ENCODE assay signal across 15 cellular contexts in the genomic region with DNA sequence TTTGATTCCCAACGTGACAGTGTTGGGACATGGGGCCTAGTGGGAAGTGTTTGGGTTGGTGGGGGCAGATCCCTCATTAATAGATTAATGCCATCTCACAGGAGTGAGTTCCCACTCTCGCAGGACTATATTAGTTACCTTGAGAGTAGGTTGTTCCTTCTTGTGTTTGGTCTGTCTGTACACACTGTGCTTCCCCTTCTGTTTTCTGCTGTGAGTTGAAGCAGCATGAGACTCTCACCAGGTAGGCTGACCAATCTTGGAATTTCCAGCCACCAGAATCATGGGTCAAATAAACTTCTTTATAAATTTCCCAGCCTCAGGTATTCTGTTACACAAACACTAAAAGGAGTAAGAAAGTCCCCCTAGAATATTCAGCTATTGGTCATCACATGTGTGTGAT.
DNase-seq lines count a peak whose midpoint lies in the region; ATAC-seq and TF ChIP-seq lines count a peak whose summit lies in the region.
"Had no signal": no experiment of that assay in that cellular context is flagged by ENCODE, and none has a peak within 500 bp of the region (broad histone marks: within the 10 kb centered on the region; RNA-seq: fewer than 3 reads in every experiment).

No MANE protein-coding gene starts in this region.

- H3K9me3 ChIP-seq in cardiac muscle cell (ENCODE audit: low read depth) (no peaks in the 10 kb centered on the region), OCI-LY1 (ENCODE audit: low read length) (no peaks in the 10 kb centered on the region), mesenchymal stem cell (ENCODE audit: control insufficient read depth, low read length) (no peaks in the 10 kb centered on the region), thyroid gland (no peaks in the 10 kb centered on the region), body of pancreas (no peaks in the 10 kb centered on the region)

- H3K18ac ChIP-seq in mesenchymal stem cell (ENCODE audit: low read depth in 1 of 2, low read length in 2 of 2): no peak overlapping the region

- H2BK12ac ChIP-seq in mesenchymal stem cell (ENCODE audit: low read length in 2 of 2): no peak overlapping the region

- ATAC-seq in Right ventricle myocardium superior (ENCODE audit: poor library complexity) (no peak), body of pancreas (no peak)
- peak; percentile 25 for ATAC-seq in stimulated activated memory B cell treated with anti-CD40 and anti-IgM and Interleukin-4, amounts not matched to agents 10 μg/mL and 1 μg/mL and 100 μg/mL, for 72 hours

- intact Hi-C loops in Right ventricle myocardium superior (cut with DNase I): no loop called here
- intact Hi-C loops in thyroid gland (cut with DNase I): no loop called here
- intact Hi-C loops in body of pancreas (cut with DNase I): no loop called here

- no peak overlapping the region for H2AFZ ChIP-seq in OCI-LY1 (ENCODE audit: low read length)
- no peak overlapping the region for H2AFZ ChIP-seq in mesenchymal stem cell (ENCODE audit: low read depth, low read length)

- H4K91ac ChIP-seq in mesenchymal stem cell (ENCODE audit: low read length): no peak overlapping the region

- no peak overlapping the region for H3K23ac ChIP-seq in mesenchymal stem cell (ENCODE audit: low read length in 2 of 2)

- no peak overlapping the region for H3K4me2 ChIP-seq in OCI-LY1 (ENCODE audit: low read length)
- H3K4me2 ChIP-seq in mesenchymal stem cell (ENCODE audit: low read length, poor library complexity, severe bottlenecking): no peak overlapping the region

- H3K27me3 ChIP-seq in cardiac muscle cell: no peaks in the 10 kb centered on the region
- no peaks in the 10 kb centered on the region for H3K27me3 ChIP-seq in OCI-LY1 (ENCODE audit: insufficient read depth, low read length)
- H3K27me3 ChIP-seq in mesenchymal stem cell (ENCODE audit: control insufficient read depth in 1 of 2, insufficient read depth in 1 of 2, low read length in 2 of 2): no peaks in the 10 kb centered on the region
- H3K27me3 ChIP-seq in thyroid gland: no peaks in the 10 kb centered on the region
- no peaks in the 10 kb centered on the region for H3K27me3 ChIP-seq in body of pancreas

- no peak overlapping the region for H2AK5ac ChIP-seq in mesenchymal stem cell (ENCODE audit: low read length, severe bottlenecking)

- H3K14ac ChIP-seq in mesenchymal stem cell (ENCODE audit: low read length in 2 of 2): no peak overlapping the region

- peak overlapping the region; percentile 12 for H3K27ac Mint-ChIP-seq in stimulated activated memory B cell treated with anti-CD40 and anti-IgM and Interleukin-4, amounts not matched to agents 10 μg/mL and 1 μg/mL and 100 μg/mL, for 72 hours
- H3K27ac Mint-ChIP-seq: CD4-positive, alpha-beta memory T cell had no signal

- TF ChIP-seq CTCF in cardiac muscle cell (IDR thresholded peaks at IDR 0.05; ENCODE audit: low read depth, low read length): no peak
- no peak for TF ChIP-seq CTCF in OCI-LY1 (IDR thresholded peaks at IDR 0.05; ENCODE audit: low read length)
- TF ChIP-seq CTCF in thyroid gland (IDR thresholded peaks at IDR 0.05): no peak
- TF ChIP-seq CTCF in body of pancreas (IDR thresholded peaks at IDR 0.05): no peak

- H4K8ac ChIP-seq in mesenchymal stem cell (ENCODE audit: low read length): no peak overlapping the region

- H4K20me1 ChIP-seq in OCI-LY1 (ENCODE audit: insufficient read depth, low read length): no peaks in the 10 kb centered on the region

- H3K79me1 ChIP-seq in mesenchymal stem cell (replicated peaks; ENCODE audit: low read length, poor library complexity, severe bottlenecking): no peaks in the 10 kb centered on the region

- WGBS in mesenchymal stem cell: 91% methylated on average over 1 of the region's 2 CpGs
- 78 to 95% methylated on average over 2 of the region's 2 CpGs for WGBS in thyroid gland, 2 donors
- WGBS in body of pancreas, 2 donors: 80 to 88% methylated on average over 2 of the region's 2 CpGs

- H3K4me3 Mint-ChIP-seq in stimulated activated memory B cell treated with anti-CD40 and anti-IgM and Interleukin-4, amounts not matched to agents 10 μg/mL and 1 μg/mL and 100 μg/mL, for 72 hours: no peak overlapping the region
- H3K4me3 Mint-ChIP-seq: IgD-negative memory B cell had no signal

- H3K79me2 ChIP-seq in OCI-LY1 (ENCODE audit: insufficient read depth, low read length): no peaks in the 10 kb centered on the region

- H3K9me2 ChIP-seq in OCI-LY1 (ENCODE audit: low read depth, low read length): no peaks in the 10 kb centered on the region

- H2BK15ac ChIP-seq in mesenchymal stem cell (ENCODE audit: low read depth, poor library complexity, severe bottlenecking): no peak overlapping the region

- TF ChIP-seq POLR2A in thyroid gland (IDR thresholded peaks at IDR 0.05) (no peak), body of pancreas (IDR thresholded peaks at IDR 0.05) (no peak)

- H3K4ac ChIP-seq in mesenchymal stem cell (ENCODE audit: low read depth in 1 of 2, low read length in 2 of 2): no peak overlapping the region

- H3K27ac ChIP-seq in cardiac muscle cell: peak overlapping the region; percentile 84
- peak overlapping the region; percentile 71 for H3K27ac ChIP-seq in OCI-LY1 (ENCODE audit: low read depth, low read length, poor library complexity, severe bottlenecking)
- H3K27ac ChIP-seq in mesenchymal stem cell (ENCODE audit: low read length, poor library complexity, severe bottlenecking): no peak overlapping the region
- H3K27ac ChIP-seq in thyroid gland: no peak overlapping the region
- H3K27ac ChIP-seq in body of pancreas: no peak overlapping the region
- H3K27ac ChIP-seq: C4-2B had no signal

- H3K4me1 Mint-ChIP-seq in stimulated activated memory B cell treated with anti-CD40 and anti-IgM and Interleukin-4, amounts not matched to agents 10 μg/mL and 1 μg/mL and 100 μg/mL, for 72 hours: peaks cover 32% of the 10 kb centered on the region
- H3K4me1 Mint-ChIP-seq: CD4-positive, alpha-beta memory T cell had no signal

- DNase-seq in cardiac muscle cell (ENCODE audit: low read depth in 1 of 2, low spot score in 1 of 2) (no peak), Right ventricle myocardium superior (no peak), mesenchymal stem cell (peak; percentile 4), thyroid gland (no peak), DMS153 treated with DMSO at 0.1 percent for 48 hours (lab: John Stamatoyannopoulos, UW; ENCODE audit: unreplicated experiment) (no peak), body of pancreas (no peak)
- DNase-seq: 8988T; ACHN; CD4-positive, alpha-beta memory T cell; DMS79 treated with DMSO at 0.1 percent for 48 hours; EL had no signal

- H3K4me3 ChIP-seq in cardiac muscle cell (no peak overlapping the region), OCI-LY1 (ENCODE audit: low read depth, low read length, poor library complexity, severe bottlenecking) (no peak overlapping the region), mesenchymal stem cell (ENCODE audit: insufficient read depth in 1 of 2, low read depth in 1 of 2, low read length in 2 of 2) (no peak overlapping the region), thyroid gland (replicated peaks in 1 of 3) (no peak overlapping the region), body of pancreas (no peak overlapping the region)

- H3K36me3 ChIP-seq in cardiac muscle cell: no peaks in the 10 kb centered on the region
- H3K36me3 ChIP-seq in OCI-LY1 (ENCODE audit: insufficient read depth, low read length): no peaks in the 10 kb centered on the region
- no peaks in the 10 kb centered on the region for H3K36me3 ChIP-seq in mesenchymal stem cell (ENCODE audit: control insufficient read depth in 1 of 2, insufficient read depth in 2 of 2, low read depth in 1 of 2, low read length in 2 of 2)
- H3K36me3 ChIP-seq in thyroid gland: no peaks in the 10 kb centered on the region
- H3K36me3 ChIP-seq in body of pancreas (replicated peaks in 1 of 2; ENCODE audit: insufficient read depth in 1 of 2, low read depth in 2 of 2): no peaks in the 10 kb centered on the region

- no peaks in the 10 kb centered on the region for H3K36me3 Mint-ChIP-seq in stimulated activated memory B cell treated with anti-CD40 and anti-IgM and Interleukin-4, amounts not matched to agents 10 μg/mL and 1 μg/mL and 100 μg/mL, for 72 hours
- H3K36me3 Mint-ChIP-seq: CD4-positive, alpha-beta memory T cell had no signal

- peaks cover 14% of the 10 kb centered on the region for H3K27me3 Mint-ChIP-seq in stimulated activated memory B cell treated with anti-CD40 and anti-IgM and Interleukin-4, amounts not matched to agents 10 μg/mL and 1 μg/mL and 100 μg/mL, for 72 hours
- H3K27me3 Mint-ChIP-seq: IgD-negative memory B cell had no signal

- H3K4me1 ChIP-seq in cardiac muscle cell (ENCODE audit: low read depth) (peaks cover 58% of the 10 kb centered on the region), OCI-LY1 (ENCODE audit: insufficient read depth, low read length, severe bottlenecking) (peaks cover 55% of the 10 kb centered on the region), mesenchymal stem cell (ENCODE audit: control insufficient read depth, insufficient read depth, low read depth, low read length) (peaks cover 2% of the 10 kb centered on the region), thyroid gland (no peaks in the 10 kb centered on the region), body of pancreas (peaks cover 4% of the 10 kb centered on the region)

- H3K9me3 Mint-ChIP-seq in stimulated activated memory B cell treated with anti-CD40 and anti-IgM and Interleukin-4, amounts not matched to agents 10 μg/mL and 1 μg/mL and 100 μg/mL, for 72 hours: no peaks in the 10 kb centered on the region
- H3K9me3 Mint-ChIP-seq: IgD-negative memory B cell had no signal

- no peak overlapping the region for H2BK120ac ChIP-seq in mesenchymal stem cell (ENCODE audit: low read depth, low read length)

- H3K9ac ChIP-seq in OCI-LY1 (ENCODE audit: low read length): no peak overlapping the region
- no peak overlapping the region for H3K9ac ChIP-seq in mesenchymal stem cell (ENCODE audit: low read length)

- no peak overlapping the region for H2BK5ac ChIP-seq in mesenchymal stem cell (ENCODE audit: low read depth, low read length, poor library complexity, severe bottlenecking)

- no peaks in the 10 kb centered on the region for H3F3A ChIP-seq in OCI-LY1 (ENCODE audit: insufficient read depth, low read length)

Comparison
In these comparisons a context has a peak if more than half of its experiments do, and no peak if none do; other contexts are left out.
1. H3K27ac ChIP-seq: peak in cardiac muscle cell (single experiment) and OCI-LY1 (single experiment); none in mesenchymal stem cell (single experiment), thyroid gland (0 of 3) and body of pancreas (0 of 4).